ENCODE assay signal across 17 cellular contexts in the genomic region with DNA sequence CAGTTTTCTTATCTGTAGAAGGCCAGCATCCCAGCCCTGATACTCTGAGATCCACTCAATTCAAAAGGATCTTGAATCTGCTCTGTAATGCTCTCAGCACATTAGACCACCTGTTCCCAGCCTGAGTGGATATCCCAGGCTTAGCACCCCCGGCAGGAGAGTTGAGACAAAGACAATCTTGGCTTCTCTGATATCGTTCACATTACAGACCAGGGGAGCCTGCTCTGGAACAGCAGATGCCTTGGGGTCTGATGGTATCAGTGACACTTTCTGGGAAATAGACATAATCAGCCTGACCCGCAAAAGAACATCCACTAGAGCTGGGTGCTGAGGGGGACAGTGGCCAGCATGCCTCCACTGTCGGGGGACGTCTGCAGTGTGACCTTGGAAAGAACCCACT.
DNase-seq lines count a peak whose midpoint lies in the region; ATAC-seq, FAIRE-seq and TF ChIP-seq lines count a peak whose summit lies in the region.
"Had no signal": no experiment of that assay in that cellular context is flagged by ENCODE, and none has a peak within 500 bp of the region (broad histone marks: within the 10 kb centered on the region; RNA-seq: fewer than 3 reads in every experiment).

No MANE protein-coding gene starts in this region.

- H2AFZ ChIP-seq in K562 (ENCODE audit: low read depth, low read length): no peak overlapping the region
- H2AFZ ChIP-seq: GM23248 had no signal

- TF ChIP-seq RAD21 in A549 (conservative IDR thresholded peaks at IDR 0.05 in 1 of 2, IDR thresholded peaks at IDR 0.05 in 1 of 2): no peak
- TF ChIP-seq RAD21 in K562 (CRISPR knock-in tag; conservative IDR thresholded peaks at IDR 0.05 in 1 of 2, IDR thresholded peaks at IDR 0.05 in 1 of 2): no peak

- peak overlapping the region; percentile 9 for H3K27ac Mint-ChIP-seq in Caco-2 (ENCODE audit: unreplicated experiment)
- H3K27ac Mint-ChIP-seq: CD4-positive, alpha-beta T cell had no signal

- no TSS peak for BruUV-seq in Caco-2 (replicated peaks; lab: Mats Ljungman, UMichigan)
- BruUV-seq in K562 (replicated peaks; lab: Mats Ljungman, UMichigan): no TSS peak

- CTCF ChIA-PET in A549 (lab: Yijun Ruan, JAX) (interaction anchor here (1.4 kb wide), 1 partner anchor 18 kb away, joined by 4 read pairs; no protein-coding TSS in a partner anchor), Caco-2 (lab: Charles Lee) (interaction anchor here (0.7 kb wide), 1 partner anchor 62 kb away, joined by 3 read pairs; no protein-coding TSS in a partner anchor), K562 (lab: Yijun Ruan, JAX; ENCODE audit: low intra/inter-chr PET ratio) (no interaction called here)

- H3K4me1 ChIP-seq in A549 (peaks cover 36% of the 10 kb centered on the region), Caco-2 (peaks cover 31% of the 10 kb centered on the region), K562 (replicated peaks in 1 of 2; ENCODE audit: control insufficient read depth in 2 of 2, insufficient read depth in 2 of 2, low read length in 2 of 2) (no peaks in the 10 kb centered on the region)
- no peaks in the 10 kb centered on the region for H3K4me1 ChIP-seq in effector memory CD4-positive, alpha-beta T cell (ENCODE audit: control insufficient read depth, insufficient read depth, low read length, poor library complexity, severe bottlenecking)

- H3K4me2 ChIP-seq in A549 (no peak overlapping the region), K562 (ENCODE audit: insufficient read depth, low read length) (no peak overlapping the region)
- H3K4me2 ChIP-seq: KMS-11 had no signal

- no peaks in the 10 kb centered on the region for H3K9me1 ChIP-seq in K562 (ENCODE audit: control insufficient read depth, insufficient read depth, low read length)

- H3K9me3 ChIP-seq in A549 (no peaks in the 10 kb centered on the region), Caco-2 (no peaks in the 10 kb centered on the region), K562 (replicated peaks; ENCODE audit: control insufficient read depth, insufficient read depth, low read depth, low read length) (no peaks in the 10 kb centered on the region; the same call in 1 of the 2 replicates)
- H3K9me3 ChIP-seq in effector memory CD4-positive, alpha-beta T cell (ENCODE audit: control insufficient read depth, low read length): no peaks in the 10 kb centered on the region

- no peak overlapping the region for H3K4me3 Mint-ChIP-seq in Caco-2 (ENCODE audit: unreplicated experiment)
- H3K4me3 Mint-ChIP-seq: CD4-positive, alpha-beta T cell had no signal

- H3K36me3 ChIP-seq in Caco-2 (ENCODE audit: control insufficient read depth, insufficient read depth, low read length): no peaks in the 10 kb centered on the region
- H3K36me3 ChIP-seq in K562 (ENCODE audit: control insufficient read depth, insufficient read depth, low read length): no peaks in the 10 kb centered on the region
- H3K36me3 ChIP-seq in effector memory CD4-positive, alpha-beta T cell (ENCODE audit: control insufficient read depth, insufficient read depth, low read length): no peaks in the 10 kb centered on the region

- H3K9me3 Mint-ChIP-seq in Caco-2 (ENCODE audit: unreplicated experiment): peaks cover 2% of the 10 kb centered on the region
- H3K9me3 Mint-ChIP-seq: CD4-positive, alpha-beta T cell had no signal

- H4K20me1 ChIP-seq in K562 (replicated peaks; ENCODE audit: control insufficient read depth, insufficient read depth, low read length): 0 out of 2 replicates have a peak, but pooled peaks cover 3% of the 10 kb centered on the region

- TF ChIP-seq CTCF in A549 (IDR thresholded peaks at IDR 0.05) (no peak), Caco-2 (IDR thresholded peaks at IDR 0.05; ENCODE audit: insufficient read depth in 1 of 2, low read depth in 1 of 2, low read length in 1 of 2, severe bottlenecking in 1 of 2, unreplicated experiment in 1 of 2) (no peak), K562 (IDR thresholded peaks at IDR 0.05 in 2 of 3, conservative IDR thresholded peaks at IDR 0.05 in 1 of 3; ENCODE audit: insufficient read depth in 2 of 3, low read depth in 1 of 3, low read length in 3 of 3) (no peak)

- 84% methylated on average over 4 of the region's 5 CpGs for WGBS in A549 (ENCODE audit: missing lambda C conversion rate)
- 2% methylated on average over 5 of the region's 5 CpGs for WGBS in K562 (ENCODE audit: insufficient coverage, low coverage, missing lambda C conversion rate)

- in situ Hi-C loops in K562 (cut with MboI): no loop called here

- FAIRE-seq in A549 (lab: Jason Lieb, UNC) (no peak), K562 (lab: Jason Lieb, UNC) (no peak)
- FAIRE-seq: H54, HepG2 had no signal

- H3K27ac ChIP-seq in A549 (peak overlapping the region; percentile 35 to 91; a peak in 3 of 6 replicates), K562 (ENCODE audit: extremely low read depth, low read depth, low read length) (no peak overlapping the region)
- H3K27ac ChIP-seq in effector memory CD4-positive, alpha-beta T cell (ENCODE audit: insufficient read depth, low read length, poor library complexity, severe bottlenecking): no peak overlapping the region
- H3K27ac ChIP-seq: C4-2B, GM23248, KMS-11 had no signal

- no peak overlapping the region for H3K9ac ChIP-seq in K562 (ENCODE audit: insufficient read depth in 1 of 2, low read depth in 2 of 2, low read length in 2 of 2)
- H3K9ac ChIP-seq: GM23248, KMS-11 had no signal

- H3K27me3 Mint-ChIP-seq in Caco-2 (ENCODE audit: insufficient read depth, unreplicated experiment): no peaks in the 10 kb centered on the region
- H3K27me3 Mint-ChIP-seq: CD4-positive, alpha-beta T cell had no signal

- H3K27me3 ChIP-seq in Caco-2 (replicated peaks; ENCODE audit: control insufficient read depth, insufficient read depth, low read length) (no peaks in the 10 kb centered on the region), K562 (ENCODE audit: control insufficient read depth in 2 of 2, insufficient read depth in 2 of 2, low read length in 2 of 2) (peaks cover 55 to 87% of the 10 kb centered on the region in 2 experiments)
- no peaks in the 10 kb centered on the region for H3K27me3 ChIP-seq in effector memory CD4-positive, alpha-beta T cell (replicated peaks; ENCODE audit: control insufficient read depth, insufficient read depth, low read length, poor library complexity, severe bottlenecking)

- TF ChIP-seq POLR2A in A549 (IDR thresholded peaks at IDR 0.05; ENCODE audit: low read length) (no peak), K562 (conservative IDR thresholded peaks at IDR 0.05) (no peak)

- H3K4me1 Mint-ChIP-seq in Caco-2 (ENCODE audit: low read depth, unreplicated experiment): peaks cover 14% of the 10 kb centered on the region

- POLR2A ChIA-PET in A549 (lab: Yijun Ruan, JAX) (no interaction called here), Caco-2 (lab: Charles Lee) (no interaction called here), K562 (lab: Yijun Ruan, JAX) (interaction anchor here (0.5 kb wide), 1 partner anchor 7 kb away, joined by 3 read pairs; no protein-coding TSS in a partner anchor)

- DNase-seq in A549 (ENCODE audit: low read depth in 1 of 2, low spot score in 1 of 2) (no peak), Caco-2 (no peak), NCI-H82 treated with DMSO at 0.1 percent for 48 hours (lab: John Stamatoyannopoulos, UW; ENCODE audit: unreplicated experiment) (peak; percentile 32), K562 (ENCODE audit: extremely low read depth in 1 of 4, low spot score in 3 of 4) (no peak)
- DNase-seq in activated CD4-positive, alpha-beta T cell treated with anti-CD3 and anti-CD28 coated beads for 4 hours: no peak
- no peak for DNase-seq in activated CD4-positive, alpha-beta T cell treated with anti-CD3 and anti-CD28 coated beads, Interleukin-2, amount 50 U/mL, for 4 hours
- no peak for DNase-seq in effector memory CD4-positive, alpha-beta T cell
- DNase-seq: ACHN; CD4-positive, alpha-beta T cell; GF-D8; GM23248; HCEC 1CT had no signal

- peaks cover 3% of the 10 kb centered on the region for H3K36me3 Mint-ChIP-seq in Caco-2 (ENCODE audit: insufficient read depth, unreplicated experiment)

- H3K79me2 ChIP-seq in K562 (ENCODE audit: control insufficient read depth, insufficient read depth, low read length): no peaks in the 10 kb centered on the region

- TF ChIP-seq EP300 in A549 (IDR thresholded peaks at IDR 0.05): no peak
- no peak for TF ChIP-seq EP300 in K562 (IDR thresholded peaks at IDR 0.05; ENCODE audit: low read length)

- no peak overlapping the region for H3K4me3 ChIP-seq in A549
- H3K4me3 ChIP-seq in Caco-2 (ENCODE audit: low read depth, low read length): no peak overlapping the region
- no peak overlapping the region for H3K4me3 ChIP-seq in K562
- no peak overlapping the region for H3K4me3 ChIP-seq in effector memory CD4-positive, alpha-beta T cell (ENCODE audit: insufficient read depth, low read depth, low read length, poor library complexity, severe bottlenecking)
- H3K4me3 ChIP-seq: GM23248 had no signal

- ATAC-seq in A549 (no peak), K562 (no peak; the same call in 2 of the 3 replicates), HG03565 (IDR thresholded peaks at IDR 0.05; ENCODE audit: unreplicated experiment) (no peak)

- intact Hi-C loops in Caco-2 (cut with micrococcal nuclease; ENCODE audit: unreplicated experiment): no loop called here
- intact Hi-C loops in K562 (cut with micrococcal nuclease): no loop called here

TF ChIP-seq in A549, 52 proteins besides CTCF, POLR2A, EP300 and RAD21 (continues in another document):
- no peak for TF ChIP-seq RARB (CRISPR knock-in tag; IDR thresholded peaks at IDR 0.05)

TF ChIP-seq in K562, 482 proteins besides CTCF, POLR2A, EP300 and RAD21 (continues in another document):
- TF ChIP-seq TEAD4 (IDR thresholded peaks at IDR 0.05; ENCODE audit: low read length) (peak; percentile 25; the same call in 1 of the 2 replicates), TEAD4 (CRISPR knock-in tag; IDR thresholded peaks at IDR 0.05; ENCODE audit: borderline replicate concordance) (no peak), BRCA1 (IDR thresholded peaks at IDR 0.05) (no peak), BRCA1 (CRISPR knock-in tag; IDR thresholded peaks at IDR 0.05) (no peak), TAL1 (IDR thresholded peaks at IDR 0.05) (0 out of 2 replicates have a peak, but pooled peaks have one; percentile 21), MECOM (CRISPR knock-in tag; IDR thresholded peaks at IDR 0.05) (no peak)

Comparison
In these comparisons a context has a peak if more than half of its experiments do, and no peak if none do; other contexts are left out.
1. H3K27ac ChIP-seq: peak in A549 (2 of 2); none in K562 (single experiment) and effector memory CD4-positive, alpha-beta T cell (single experiment).